16 cellular contexts compared by ENCODE assay signal in the genomic region with DNA sequence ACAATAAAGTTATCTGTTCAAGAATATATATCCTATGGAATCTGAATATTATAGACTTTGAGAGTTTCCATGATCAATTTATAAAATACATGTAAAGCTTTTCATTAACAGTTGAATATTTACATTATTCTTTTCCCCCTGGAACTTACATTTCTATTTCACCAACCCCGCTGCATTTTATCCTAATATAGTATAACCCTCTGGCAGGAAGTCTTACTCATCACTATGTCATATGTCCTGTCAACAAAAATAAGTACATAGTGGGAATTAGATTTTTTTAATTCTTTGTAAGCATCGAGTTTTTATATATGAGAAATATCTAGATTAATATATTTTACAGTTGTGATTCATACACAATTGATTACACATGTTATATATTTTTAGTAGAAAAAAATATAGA.
DNase-seq lines count a peak whose midpoint lies in the region; ATAC-seq and TF ChIP-seq lines count a peak whose summit lies in the region.
"Had no signal": no experiment of that assay in that cellular context is flagged by ENCODE, and none has a peak within 500 bp of the region (broad histone marks: within the 10 kb centered on the region; RNA-seq: fewer than 3 reads in every experiment).

No MANE protein-coding gene starts in this region.

- TF ChIP-seq CTCF in cardiac fibroblast (IDR thresholded peaks at IDR 0.05; ENCODE audit: low read depth, low read length), result no peak

- peak; percentile 29 for DNase-seq in Daoy (ENCODE audit: low read depth)
- DNase-seq in LHCN-M2 (ENCODE audit: low read depth), result peak; percentile 37
- DNase-seq in cardiac fibroblast (ENCODE audit: low read depth in 2 of 2), result peak; percentile 35 to 74
- peak; percentile 46 for DNase-seq in lung microvascular endothelial cell (ENCODE audit: low read depth in 2 of 2)
- no peak for DNase-seq in AML-193 (lab: John Stamatoyannopoulos, UW)
- DNase-seq in stimulated activated CD4-positive, alpha-beta T cell treated with anti-CD3 and anti-CD28 coated beads, Interleukin-4, amount 100 ng/mL, for 1 hour, result no peak
- DNase-seq in NCI-H2227 (lab: John Stamatoyannopoulos, UW; ENCODE audit: unreplicated experiment), result no peak
- DNase-seq: activated CD4-positive, alpha-beta T cell treated with anti-CD3 and anti-CD28 coated beads, Interleukin-2, amount 10 ng/mL, durations not matched to agents 24 days and 14 days; activated naive CD4-positive, alpha-beta T cell; esophagus squamous epithelium; mucosa of descending colon; NCI-H187 treated with DMSO at 0.1 percent for 48 hours; NCI-H510A; SJCRH30 had no signal

- no peak for ATAC-seq in HG02870 (IDR thresholded peaks at IDR 0.05; ENCODE audit: unreplicated experiment)
- ATAC-seq: left lobe of liver, mucosa of descending colon had no signal

- no peak overlapping the region for H3K4me3 ChIP-seq in cardiac fibroblast (replicated peaks in 1 of 2; ENCODE audit: low read depth in 2 of 2, low read length in 2 of 2)
- H3K4me3 ChIP-seq: esophagus squamous epithelium, mucosa of descending colon, SJCRH30 had no signal

Comparison
In these comparisons a context has a peak if more than half of its experiments do, and no peak if none do; other contexts are left out.
1. DNase-seq: peak in Daoy (single experiment), LHCN-M2 (single experiment), cardiac fibroblast (2 of 2) and lung microvascular endothelial cell (2 of 2); none in AML-193 (0 of 2), stimulated activated CD4-positive, alpha-beta T cell treated with anti-CD3 and anti-CD28 coated beads, Interleukin-4, amount 100 ng/mL, for 1 hour (single experiment) and NCI-H2227 (single experiment).